ENCODE assay signal across 22 cellular contexts in genomic region chr19:56207581-56207980, GRCh38. TPM values are rescaled to one million over a fixed set of nuclear protein-coding genes. Genes with fewer than 3 reads are reported as not detected.
"Had no signal": no experiment of that assay in that cellular context is flagged by ENCODE, and none has a peak within 500 bp of the region (broad histone marks: within the 10 kb centered on the region; RNA-seq: fewer than 3 reads in every experiment).

No MANE protein-coding gene starts in this region.

RNA-seq across cellular contexts. Expression of gene ZSCAN5C, which starts 5.5 kb away (rescaled TPM):
- total RNA-seq: activated B cell treated with CpG ODN at 0.5 μM for 24 hours; activated CD4-positive, alpha-beta memory T cell treated with anti-CD3 and anti-CD28 coated beads for 36 hours; activated CD4-positive, alpha-beta T cell treated with anti-CD3 and anti-CD28 coated beads, Interleukin-2, amount 10 ng/mL, durations not matched to agents 24 days and 14 days; activated CD8-positive, alpha-beta memory T cell treated with anti-CD3 and anti-CD28 coated beads for 36 hours; activated CD8-positive, alpha-beta T cell treated with anti-CD3 and anti-CD28 coated beads for 36 hours; activated naive CD4-positive, alpha-beta T cell treated with anti-CD3 and anti-CD28 coated beads for 36 hours; activated naive CD4-positive, alpha-beta T cell treated with anti-CD3 and anti-CD28 coated beads, Interleukin-2, amount 50 U/mL, for 72 hours; activated naive CD8-positive, alpha-beta T cell treated with anti-CD3 and anti-CD28 coated beads for 36 hours; activated T-cell treated with anti-CD3 and anti-CD28 coated beads, Interleukin-2, amount 50 U/mL, for 4 hours; activated T-cell treated with anti-CD3 and anti-CD28 coated beads, Interleukin-2, amount 50 U/mL, for 72 hours; activated T-helper 1 cell treated with anti-CD3 and anti-CD28 coated beads, Interleukin-12 subunit alpha, Interleukin-12 subunit beta, Interleukin-2, Interleukin-4 antibody, amounts not matched to agents 30 ng/mL and 10 ng/mL and 1 ng/mL, durations not matched to agents 14 hours and 24 hours and 36 hours; activated T-helper 17 cell treated with anti-CD3 and anti-CD28 coated beads, Interleukin-2, amount 50 U/mL, for 72 hours; adrenal gland; aorta; astrocyte; body of pancreas; breast epithelium; cardiac septum; cerebellum; T-helper 1 cell treated with Interleukin-12 subunit alpha and Interleukin-12 subunit beta and Interleukin-4 antibody, amounts not matched to agents 30 ng/mL and 1 ng/mL, for 36 hours; T-helper 17 cell; T-helper 2 cell treated with Interferon-gamma antibody and Interleukin-4, amounts not matched to agents 100 ng/mL and 5 ng/mL, for 36 hours had no signal
- polyA plus RNA-seq: adrenal gland, aorta had no signal

RNA-seq across cellular contexts. Expression of gene ZSCAN5B, which starts 10.0 kb away (rescaled TPM):
- total RNA-seq: activated B cell treated with CpG ODN at 0.5 μM for 24 hours; activated CD4-positive, alpha-beta memory T cell treated with anti-CD3 and anti-CD28 coated beads for 36 hours; activated CD4-positive, alpha-beta T cell treated with anti-CD3 and anti-CD28 coated beads, Interleukin-2, amount 10 ng/mL, durations not matched to agents 24 days and 14 days; activated CD8-positive, alpha-beta memory T cell treated with anti-CD3 and anti-CD28 coated beads for 36 hours; activated CD8-positive, alpha-beta T cell treated with anti-CD3 and anti-CD28 coated beads for 36 hours; activated naive CD4-positive, alpha-beta T cell treated with anti-CD3 and anti-CD28 coated beads for 36 hours; activated naive CD4-positive, alpha-beta T cell treated with anti-CD3 and anti-CD28 coated beads, Interleukin-2, amount 50 U/mL, for 72 hours; activated naive CD8-positive, alpha-beta T cell treated with anti-CD3 and anti-CD28 coated beads for 36 hours; activated T-cell treated with anti-CD3 and anti-CD28 coated beads, Interleukin-2, amount 50 U/mL, for 4 hours; activated T-cell treated with anti-CD3 and anti-CD28 coated beads, Interleukin-2, amount 50 U/mL, for 72 hours; activated T-helper 1 cell treated with anti-CD3 and anti-CD28 coated beads, Interleukin-12 subunit alpha, Interleukin-12 subunit beta, Interleukin-2, Interleukin-4 antibody, amounts not matched to agents 30 ng/mL and 10 ng/mL and 1 ng/mL, durations not matched to agents 14 hours and 24 hours and 36 hours; aorta; astrocyte; body of pancreas; breast epithelium; cardiac septum; cerebellum; T-helper 1 cell treated with Interleukin-12 subunit alpha and Interleukin-12 subunit beta and Interleukin-4 antibody, amounts not matched to agents 30 ng/mL and 1 ng/mL, for 36 hours; T-helper 17 cell; T-helper 2 cell treated with Interferon-gamma antibody and Interleukin-4, amounts not matched to agents 100 ng/mL and 5 ng/mL, for 36 hours had no signal
- polyA plus RNA-seq: aorta had no signal

RNA-seq across cellular contexts. Expression of gene GALP, which starts 31.8 kb away (rescaled TPM):
- total RNA-seq: activated B cell treated with CpG ODN at 0.5 μM for 24 hours; activated CD4-positive, alpha-beta memory T cell treated with anti-CD3 and anti-CD28 coated beads for 36 hours; activated CD4-positive, alpha-beta T cell treated with anti-CD3 and anti-CD28 coated beads, Interleukin-2, amount 10 ng/mL, durations not matched to agents 24 days and 14 days; activated CD8-positive, alpha-beta memory T cell treated with anti-CD3 and anti-CD28 coated beads for 36 hours; activated CD8-positive, alpha-beta T cell treated with anti-CD3 and anti-CD28 coated beads for 36 hours; activated naive CD4-positive, alpha-beta T cell treated with anti-CD3 and anti-CD28 coated beads for 36 hours; activated naive CD4-positive, alpha-beta T cell treated with anti-CD3 and anti-CD28 coated beads, Interleukin-2, amount 50 U/mL, for 72 hours; activated naive CD8-positive, alpha-beta T cell treated with anti-CD3 and anti-CD28 coated beads for 36 hours; activated T-cell treated with anti-CD3 and anti-CD28 coated beads, Interleukin-2, amount 50 U/mL, for 4 hours; activated T-cell treated with anti-CD3 and anti-CD28 coated beads, Interleukin-2, amount 50 U/mL, for 72 hours; activated T-helper 1 cell treated with anti-CD3 and anti-CD28 coated beads, Interleukin-12 subunit alpha, Interleukin-12 subunit beta, Interleukin-2, Interleukin-4 antibody, amounts not matched to agents 30 ng/mL and 10 ng/mL and 1 ng/mL, durations not matched to agents 14 hours and 24 hours and 36 hours; activated T-helper 17 cell treated with anti-CD3 and anti-CD28 coated beads, Interleukin-2, amount 50 U/mL, for 72 hours; adrenal gland; aorta; astrocyte; body of pancreas; breast epithelium; cardiac septum; cerebellum; T-helper 1 cell treated with Interleukin-12 subunit alpha and Interleukin-12 subunit beta and Interleukin-4 antibody, amounts not matched to agents 30 ng/mL and 1 ng/mL, for 36 hours; T-helper 17 cell; T-helper 2 cell treated with Interferon-gamma antibody and Interleukin-4, amounts not matched to agents 100 ng/mL and 5 ng/mL, for 36 hours had no signal
- polyA plus RNA-seq: adrenal gland, aorta had no signal
